ENCODE assay signal across 13 cellular contexts in the genomic region with DNA sequence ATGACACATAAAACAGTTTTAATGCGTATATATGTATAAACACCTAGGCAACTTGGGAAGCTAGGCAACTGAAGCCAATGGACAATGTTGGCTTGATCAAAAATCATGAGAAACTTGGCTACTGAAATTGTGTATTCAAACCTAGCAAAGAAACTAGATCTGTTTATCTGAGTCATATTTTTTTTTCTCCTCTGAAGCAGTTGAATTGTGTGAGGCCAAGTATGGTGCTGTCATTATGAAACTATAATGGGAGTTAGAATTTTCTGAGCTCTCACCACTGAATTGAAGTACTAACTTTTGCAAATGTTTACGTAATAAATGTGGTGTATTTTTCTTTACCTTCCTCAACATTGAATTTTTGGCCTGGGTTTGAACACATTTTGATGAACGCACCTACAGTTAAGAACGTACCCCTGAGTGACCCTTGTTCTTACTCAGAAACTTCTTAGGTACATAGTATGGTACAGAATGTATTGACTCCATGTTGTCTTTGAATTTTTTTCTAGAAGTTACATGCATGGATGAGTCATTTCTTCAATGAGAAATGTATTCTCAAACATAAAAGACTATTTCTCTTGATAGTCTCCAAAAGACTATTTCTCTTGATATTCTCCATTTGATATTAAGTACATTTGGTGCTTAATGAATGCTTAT. TPM values are rescaled to one million over a fixed set of nuclear protein-coding genes. Genes with fewer than 3 reads are reported as not detected.
DNase-seq lines count a peak whose midpoint lies in the region; ATAC-seq lines count a peak whose summit lies in the region.
"Had no signal": no experiment of that assay in that cellular context is flagged by ENCODE, and none has a peak within 500 bp of the region (broad histone marks: within the 10 kb centered on the region; RNA-seq: fewer than 3 reads in every experiment).

No MANE protein-coding gene starts in this region.

- no peak overlapping the region for H4K8ac ChIP-seq in mesendoderm (ENCODE audit: low read depth, low read length)

- H3K79me1 ChIP-seq in mesendoderm (ENCODE audit: low read length): no peaks in the 10 kb centered on the region

- no peak for DNase-seq in activated CD8-positive, alpha-beta memory T cell treated with anti-CD3 and anti-CD28 coated beads, Interleukin-2, amount 10 ng/mL, durations not matched to agents 7 days and 5 days
- no peak for DNase-seq in activated CD8-positive, alpha-beta memory T cell treated with anti-CD3 and anti-CD28 coated beads for 24 hours
- no peak for DNase-seq in activated naive CD4-positive, alpha-beta T cell treated with anti-CD3 and anti-CD28 coated beads, Interleukin-2, amount 50 U/mL, for 72 hours (ENCODE audit: low spot score in 2 of 2)
- DNase-seq in stimulated activated naive CD8-positive, alpha-beta T cell treated with anti-CD3 and anti-CD28 coated beads, Interleukin-15, Interleukin-2, amounts not matched to agents 100 U/mL and 50 U/mL, for 24 hours: no peak
- DNase-seq in NCI-H526 (lab: John Stamatoyannopoulos, UW) (no peak), mesendoderm (no peak), T1000 (lab: John Stamatoyannopoulos, UW) (no peak)
- DNase-seq: NCI-H1417, upper lobe of left lung had no signal

- no peak overlapping the region for H3K4me3 ChIP-seq in mesendoderm (ENCODE audit: low read length)
- H3K4me3 ChIP-seq: ascending aorta, upper lobe of left lung had no signal

- no peak overlapping the region for H3K4ac ChIP-seq in mesendoderm (ENCODE audit: low read depth, low read length)

- no peak overlapping the region for H3K9ac ChIP-seq in mesendoderm (ENCODE audit: low read length)

- H2BK120ac ChIP-seq in mesendoderm (ENCODE audit: low read depth, low read length): no peak overlapping the region

- peak; percentile 79 for ATAC-seq in activated CD8-positive, alpha-beta memory T cell treated with anti-CD3 and anti-CD28 coated beads, Interleukin-2, amount 10 ng/mL, durations not matched to agents 7 days and 5 days
- peak; percentile 70 for ATAC-seq in HG02870 (IDR thresholded peaks at IDR 0.05; ENCODE audit: unreplicated experiment)
- ATAC-seq in activated naive CD4-positive, alpha-beta T cell treated with anti-CD3 and anti-CD28 coated beads, Interleukin-2, amount 50 U/mL, for 72 hours: peak; percentile 50 to 58
- ATAC-seq in stimulated activated naive CD8-positive, alpha-beta T cell treated with anti-CD3 and anti-CD28 coated beads, Interleukin-15, Interleukin-2, amounts not matched to agents 100 U/mL and 50 U/mL, for 24 hours: peak; percentile 53

- H3K36me3 ChIP-seq in mesendoderm (ENCODE audit: control insufficient read depth, insufficient read depth, low read length): no peaks in the 10 kb centered on the region
- H3K36me3 ChIP-seq: ascending aorta, upper lobe of left lung had no signal

- H3K4me1 ChIP-seq in mesendoderm (ENCODE audit: control insufficient read depth, low read depth, low read length): no peaks in the 10 kb centered on the region
- H3K4me1 ChIP-seq: ascending aorta, upper lobe of left lung had no signal

- no peaks in the 10 kb centered on the region for H3K27me3 Mint-ChIP-seq in activated CD8-positive, alpha-beta memory T cell treated with anti-CD3 and anti-CD28 coated beads, Interleukin-2, amount 10 ng/mL, durations not matched to agents 7 days and 5 days

- peak overlapping the region; percentile 27 for H3K4me3 Mint-ChIP-seq in activated CD8-positive, alpha-beta memory T cell treated with anti-CD3 and anti-CD28 coated beads, Interleukin-2, amount 10 ng/mL, durations not matched to agents 7 days and 5 days

- H2BK15ac ChIP-seq in mesendoderm (replicated peaks; ENCODE audit: low read depth): no peak overlapping the region

- peaks cover 73% of the 10 kb centered on the region for H3K36me3 Mint-ChIP-seq in activated CD8-positive, alpha-beta memory T cell treated with anti-CD3 and anti-CD28 coated beads, Interleukin-2, amount 10 ng/mL, durations not matched to agents 7 days and 5 days
- H3K36me3 Mint-ChIP-seq in activated naive CD4-positive, alpha-beta T cell treated with anti-CD3 and anti-CD28 coated beads, Interleukin-2, amount 50 U/mL, for 72 hours: peaks cover 56 to 82% of the 10 kb centered on the region in 2 donors

- H3K18ac ChIP-seq in mesendoderm (ENCODE audit: low read length): no peak overlapping the region

- H3K9me3 Mint-ChIP-seq in activated CD8-positive, alpha-beta memory T cell treated with anti-CD3 and anti-CD28 coated beads, Interleukin-2, amount 10 ng/mL, durations not matched to agents 7 days and 5 days (ENCODE audit: low read depth): no peaks in the 10 kb centered on the region
- H3K9me3 Mint-ChIP-seq in activated naive CD4-positive, alpha-beta T cell treated with anti-CD3 and anti-CD28 coated beads, Interleukin-2, amount 50 U/mL, for 72 hours: no peaks in the 10 kb centered on the region

- H2AK5ac ChIP-seq in mesendoderm (ENCODE audit: low read length): no peak overlapping the region

- H4K5ac ChIP-seq in mesendoderm (ENCODE audit: low read length): no peak overlapping the region

- H3K27ac Mint-ChIP-seq in activated CD8-positive, alpha-beta memory T cell treated with anti-CD3 and anti-CD28 coated beads, Interleukin-2, amount 10 ng/mL, durations not matched to agents 7 days and 5 days: peak overlapping the region; percentile 88
- H3K27ac Mint-ChIP-seq in activated naive CD4-positive, alpha-beta T cell treated with anti-CD3 and anti-CD28 coated beads, Interleukin-2, amount 50 U/mL, for 72 hours: peak overlapping the region; percentile 91 to 99

- no CpG with 5 or more reads among the region's 4 CpGs for WGBS in mesendoderm (ENCODE audit: extremely low coverage, insufficient coverage, low lambda C conversion rate)

- no peaks in the 10 kb centered on the region for H3K27me3 ChIP-seq in mesendoderm (ENCODE audit: insufficient read depth, low read length, poor library complexity)
- H3K27me3 ChIP-seq: ascending aorta, upper lobe of left lung had no signal

- H3K23ac ChIP-seq in mesendoderm (ENCODE audit: low read length): no peak overlapping the region

- H3K4me2 ChIP-seq in mesendoderm (ENCODE audit: low read length): no peak overlapping the region

- no peak overlapping the region for H3K56ac ChIP-seq in mesendoderm (ENCODE audit: low read length)

- peaks cover 81% of the 10 kb centered on the region for H3K4me1 Mint-ChIP-seq in activated CD8-positive, alpha-beta memory T cell treated with anti-CD3 and anti-CD28 coated beads, Interleukin-2, amount 10 ng/mL, durations not matched to agents 7 days and 5 days

- no peak overlapping the region for H2BK5ac ChIP-seq in mesendoderm (ENCODE audit: low read length)

- CTCF ChIA-PET in activated CD8-positive, alpha-beta memory T cell treated with anti-CD3 and anti-CD28 coated beads, Interleukin-2, amount 10 ng/mL, durations not matched to agents 7 days and 5 days (lab: Charles Lee): interaction anchor here (0.8 to 6.6 kb wide), 4 partner anchors 10 to 20 kb away, joined by 3 to 56 read pairs (median 15); no protein-coding TSS in a partner anchor

- no peak overlapping the region for H3K27ac ChIP-seq in mesendoderm (ENCODE audit: low read depth, low read length)
- H3K27ac ChIP-seq: ascending aorta, upper lobe of left lung had no signal

- no peaks in the 10 kb centered on the region for H3K79me2 ChIP-seq in mesendoderm (ENCODE audit: control insufficient read depth, insufficient read depth, low read length)

RNA-seq across cellular contexts. Expression of a gene that starts 23.8 kb away (rescaled TPM):
- 10 to 100 TPM; 30.5 to 35.7 TPM for total RNA-seq in activated CD8-positive, alpha-beta memory T cell treated with anti-CD3 and anti-CD28 coated beads, Interleukin-2, amount 10 ng/mL, durations not matched to agents 7 days and 5 days
- 100 to 1,000 TPM; 159 to 191 TPM for total RNA-seq in activated naive CD4-positive, alpha-beta T cell treated with anti-CD3 and anti-CD28 coated beads, Interleukin-2, amount 50 U/mL, for 72 hours
- polyA plus RNA-seq in mesendoderm (2013, experiment 1 of 2): not detected
- not detected for polyA plus RNA-seq in mesendoderm (2013, experiment 2 of 2)
- total RNA-seq: kidney epithelial cell, osteoblast had no signal

Comparison
In these comparisons a context has a peak if more than half of its experiments do, and no peak if none do; other contexts are left out.
1. RNA of a gene that starts 23.8 kb away (total RNA-seq): 159 to 191 TPM in activated naive CD4-positive, alpha-beta T cell treated with anti-CD3 and anti-CD28 coated beads, Interleukin-2, amount 50 U/mL, for 72 hours; 30.5 to 35.7 TPM in activated CD8-positive, alpha-beta memory T cell treated with anti-CD3 and anti-CD28 coated beads, Interleukin-2, amount 10 ng/mL, durations not matched to agents 7 days and 5 days; every median in the first group is over 4 times any median in the second.
2. Peak in every context shown above with its lines, with median percentiles within 50 percentile points of each other: ATAC-seq.